In genomic region chr19:35114656-35115537, GRCh38 we compare ENCODE assay signal across 8 cellular contexts. TPM values are rescaled to one million over a fixed set of nuclear protein-coding genes. Genes with fewer than 3 reads are reported as not detected.
DNase-seq lines count a peak whose midpoint lies in the region; ATAC-seq, FAIRE-seq and TF ChIP-seq lines count a peak whose summit lies in the region.

No MANE protein-coding gene starts in this region.

- no peak overlapping the region for H3K27ac ChIP-seq in iPS-20b (ENCODE audit: low read length)
- H3K27ac ChIP-seq in skeletal muscle tissue (ENCODE audit: low read depth, low read length), result peak overlapping the region; percentile 28

- H3K4me1 ChIP-seq in iPS-20b (ENCODE audit: insufficient read depth, low read length), result peaks cover 5% of the 10 kb centered on the region; the same call in 1 of the 2 replicates
- H3K4me1 ChIP-seq in skeletal muscle tissue (ENCODE audit: control insufficient read depth in 3 of 3, insufficient read depth in 3 of 3, low read length in 3 of 3), result peaks cover 6 to 22% (median 12%) of the 10 kb centered on the region in 3 donors

- intact Hi-C loops in Calu3 (cut with micrococcal nuclease; ENCODE audit: unreplicated experiment), result loop anchor here (2.0 kb wide), 1 partner anchor 20 kb away; the partner anchor contains the start of gene LGI4

- H3K9me3 Mint-ChIP-seq in Calu3 (ENCODE audit: low read depth, unreplicated experiment), result no peaks in the 10 kb centered on the region

- peak overlapping the region; percentile 53 for H3K27ac Mint-ChIP-seq in Calu3 (ENCODE audit: unreplicated experiment)

- TF ChIP-seq CTCF in Calu3 (IDR thresholded peaks at IDR 0.05; ENCODE audit: unreplicated experiment), result peak; percentile 100
- peak; percentile 99 for TF ChIP-seq CTCF in WI38 (IDR thresholded peaks at IDR 0.05; ENCODE audit: low read depth, low read length)
- peak; percentile 97 for TF ChIP-seq CTCF in bronchial epithelial cell (IDR thresholded peaks at IDR 0.05; ENCODE audit: insufficient read depth, low read length, severe bottlenecking)

- no peak for FAIRE-seq in bronchial epithelial cell (lab: Jason Lieb, UNC)

- H3K4me1 Mint-ChIP-seq in Calu3 (ENCODE audit: low read depth, unreplicated experiment), result peaks cover 47% of the 10 kb centered on the region

- no peak overlapping the region for H3K9ac ChIP-seq in iPS-20b (ENCODE audit: low read depth, low read length)
- H3K9ac ChIP-seq in skeletal muscle tissue (ENCODE audit: low read depth in 1 of 3, low read length in 3 of 3), result peak overlapping the region; percentile 43 to 76 (median 60)

- ATAC-seq in HG02970 (IDR thresholded peaks at IDR 0.05; ENCODE audit: low FRiP score, unreplicated experiment), result no peak

- H3K36me3 ChIP-seq in bronchial epithelial cell (ENCODE audit: control insufficient read depth, insufficient read depth, low read length) (peaks cover 9% of the 10 kb centered on the region), iPS-20b (ENCODE audit: insufficient read depth, low read depth, low read length) (no peaks in the 10 kb centered on the region), skeletal muscle tissue (ENCODE audit: control insufficient read depth in 3 of 3, insufficient read depth in 3 of 3, low read length in 3 of 3) (no peaks in the 10 kb centered on the region)

- BruUV-seq in Calu3 (replicated peaks; lab: Mats Ljungman, UMichigan), result no TSS peak

- peaks cover 36% of the 10 kb centered on the region for H3K36me3 Mint-ChIP-seq in Calu3 (ENCODE audit: insufficient read depth, unreplicated experiment)

- H3K27me3 ChIP-seq in bronchial epithelial cell (ENCODE audit: control insufficient read depth, insufficient read depth, low read length) (no peaks in the 10 kb centered on the region), iPS-20b (ENCODE audit: insufficient read depth, low read length) (no peaks in the 10 kb centered on the region; the same call in 1 of the 2 replicates), skeletal muscle tissue (ENCODE audit: control insufficient read depth in 3 of 3, insufficient read depth in 3 of 3, low read length in 3 of 3) (no peaks in the 10 kb centered on the region)

- no peaks in the 10 kb centered on the region for H3K27me3 Mint-ChIP-seq in Calu3 (ENCODE audit: unreplicated experiment)

- CTCF ChIA-PET in Calu3 (lab: Charles Lee), result interaction anchor here (0.7 to 2.4 kb wide), 4 partner anchors 9 to 72 kb away, joined by 3 to 13 read pairs (median 6); partner anchors contain the start of gene LGI4

- peak overlapping the region; percentile 74 for H3K4me3 Mint-ChIP-seq in Calu3 (ENCODE audit: low read depth, unreplicated experiment)

- no peaks in the 10 kb centered on the region for H3K9me3 ChIP-seq in iPS-20b (ENCODE audit: insufficient read depth, low read depth, low read length)
- no peaks in the 10 kb centered on the region for H3K9me3 ChIP-seq in skeletal muscle tissue (ENCODE audit: control insufficient read depth in 3 of 3, low read length in 3 of 3)

- peak; percentile 85 for DNase-seq in Calu3
- DNase-seq in Jurkat, Clone E6-1 (ENCODE audit: low read depth, low spot score), result peak; percentile 65
- DNase-seq in bronchial epithelial cell (ENCODE audit: low read depth), result peak; percentile 55
- no peak for DNase-seq in NK-92 (lab: John Stamatoyannopoulos, UW; ENCODE audit: unreplicated experiment)

- peak overlapping the region; percentile 33 for H3K4me3 ChIP-seq in Jurkat, Clone E6-1 (ENCODE audit: low read length)
- H3K4me3 ChIP-seq in WI38 (ENCODE audit: low read depth, low read length) (no peak overlapping the region), bronchial epithelial cell (ENCODE audit: low read depth, low read length) (peak overlapping the region; percentile 52), iPS-20b (ENCODE audit: low read length) (peak overlapping the region; percentile 67), skeletal muscle tissue (ENCODE audit: low read length in 3 of 3) (peak overlapping the region; percentile 47 to 76 (median 55))

RNA-seq across cellular contexts. Expression of gene FXYD3, which starts 0.7 kb away (rescaled TPM):
- 183 and 291 TPM in 2 replicates for total RNA-seq in Calu3 (2022)
- not detected for polyA plus RNA-seq in Jurkat, Clone E6-1 (2012; ENCODE audit: insufficient read depth, insufficient read length)
- total RNA-seq in bronchial epithelial cell, result 309 and 548 TPM in 2 replicates
- total RNA-seq in skeletal muscle tissue, result not detected

RNA-seq across cellular contexts. Expression of gene LGI4, which starts 20.0 kb away (rescaled TPM):
- total RNA-seq in Calu3 (2022) (0.42 and 0.68 TPM in 2 replicates), bronchial epithelial cell (not detected in 2 replicates), skeletal muscle tissue (5.2 TPM)
- polyA plus RNA-seq in Jurkat, Clone E6-1 (2012; ENCODE audit: insufficient read depth, insufficient read length), result not detected

RNA-seq across cellular contexts. Expression of gene FXYD1, which starts 23.7 kb away (rescaled TPM):
- total RNA-seq in Calu3 (2022), result 1.6 and 2.0 TPM in 2 replicates
- 2.2 TPM for polyA plus RNA-seq in Jurkat, Clone E6-1 (2012; ENCODE audit: insufficient read depth, insufficient read length)
- not detected in 2 replicates for total RNA-seq in bronchial epithelial cell
- total RNA-seq in skeletal muscle tissue, result 45.4 TPM

RNA-seq across cellular contexts. Expression of gene FXYD7, which starts 28.2 kb away (rescaled TPM):
- total RNA-seq in Calu3 (2022) (0.90 and 1.3 TPM in 2 replicates), bronchial epithelial cell (not detected in 2 replicates), skeletal muscle tissue (0.52 TPM)
- not detected for polyA plus RNA-seq in Jurkat, Clone E6-1 (2012; ENCODE audit: insufficient read depth, insufficient read length)

RNA-seq across cellular contexts. Expression of gene FXYD5, which starts 39.6 kb away (rescaled TPM):
- total RNA-seq in Calu3 (2022) (760 and 802 TPM in 2 replicates), bronchial epithelial cell (11.3 and 12.4 TPM in 2 replicates), skeletal muscle tissue (7.3 TPM)
- 116 TPM for polyA plus RNA-seq in Jurkat, Clone E6-1 (2012; ENCODE audit: insufficient read depth, insufficient read length)

Comparison
In these comparisons a context has a peak if more than half of its experiments do, and no peak if none do; other contexts are left out.
1. RNA of gene FXYD3, which starts 0.7 kb away (total RNA-seq): 309 to 548 TPM in bronchial epithelial cell and 183 to 291 TPM in Calu3; not detected in skeletal muscle tissue (single experiment); every median in the first group is over 100 times any median in the second.
2. RNA of gene FXYD1, which starts 23.7 kb away (total RNA-seq): 45.4 TPM in skeletal muscle tissue (single experiment); 1.6 to 2.0 TPM in Calu3 and not detected in bronchial epithelial cell; every median in the first group is over 10 times any median in the second.
3. Peak in every context shown above with its lines, with median percentiles within 50 percentile points of each other: CTCF ChIP-seq.